ENCODE assay signal across 28 cellular contexts in genomic region chrX:53412441-53412840, GRCh38.
"Had no signal": no experiment of that assay in that cellular context is flagged by ENCODE, and none has a peak within 500 bp of the region (broad histone marks: within the 10 kb centered on the region; RNA-seq: fewer than 3 reads in every experiment).

No MANE protein-coding gene starts in this region.

- H3K9ac ChIP-seq: parathyroid adenoma had no signal

- H3K4me2 ChIP-seq: smooth muscle cell had no signal

- H3K9me3 Mint-ChIP-seq: activated naive CD4-positive, alpha-beta T cell treated with anti-CD3 and anti-CD28 coated beads, Interleukin-2, amount 50 U/mL, for 72 hours; activated T-cell treated with anti-CD3 and anti-CD28 coated beads, Interleukin-2, amount 50 U/mL, for 72 hours; naive thymus-derived CD8-positive, alpha-beta T cell; neural crest cell; stimulated activated naive B cell treated with anti-CD40 and anti-IgM and Interleukin-4, amounts not matched to agents 10 μg/mL and 1 μg/mL and 100 μg/mL, for 72 hours had no signal

- H3K27ac ChIP-seq: breast epithelium, parathyroid adenoma, right atrium auricular region, suprapubic skin, tibial artery, upper lobe of right lung had no signal

- H3K4me1 ChIP-seq: breast epithelium, parathyroid adenoma, right atrium auricular region, suprapubic skin, tibial artery, upper lobe of right lung had no signal

- H3K4me1 Mint-ChIP-seq: neural crest cell had no signal

- H3K36me3 ChIP-seq: breast epithelium had no signal

- H3K9me3 ChIP-seq: breast epithelium, right atrium auricular region, suprapubic skin, tibial artery, upper lobe of right lung had no signal

- ATAC-seq: activated CD4-positive, alpha-beta T cell treated with anti-CD3 and anti-CD28 coated beads for 36 hours; activated naive CD4-positive, alpha-beta T cell treated with anti-CD3 and anti-CD28 coated beads, Interleukin-2, amount 50 U/mL, for 72 hours; activated T-cell treated with anti-CD3 and anti-CD28 coated beads, Interleukin-2, amount 50 U/mL, for 72 hours; esophagus mucosa; left colon; naive thymus-derived CD8-positive, alpha-beta T cell; stimulated activated naive B cell treated with anti-CD40 and anti-IgM and Interleukin-4, amounts not matched to agents 10 μg/mL and 1 μg/mL and 100 μg/mL, for 72 hours; upper lobe of right lung had no signal

- H3K4me3 Mint-ChIP-seq: activated CD4-positive, alpha-beta T cell treated with anti-CD3 and anti-CD28 coated beads for 36 hours; activated T-cell treated with anti-CD3 and anti-CD28 coated beads, Interleukin-2, amount 50 U/mL, for 72 hours; immature natural killer cell; naive thymus-derived CD8-positive, alpha-beta T cell; neural crest cell; stimulated activated naive B cell treated with anti-CD40 and anti-IgM and Interleukin-4, amounts not matched to agents 10 μg/mL and 1 μg/mL and 100 μg/mL, for 72 hours had no signal

- H3K27ac Mint-ChIP-seq: activated CD4-positive, alpha-beta T cell treated with anti-CD3 and anti-CD28 coated beads for 36 hours had no signal

- H2AFZ ChIP-seq: parathyroid adenoma had no signal

- DNase-seq: activated CD4-positive, alpha-beta T cell treated with anti-CD3 and anti-CD28 coated beads for 36 hours; activated CD4-positive, alpha-beta T cell treated with anti-CD3 and anti-CD28 coated beads, Interleukin-2, amount 50 U/mL, for 4 hours; activated CD4-positive, CD25-positive, alpha-beta regulatory T cell; activated naive CD4-positive, alpha-beta T cell; activated T-cell treated with anti-CD3 and anti-CD28 coated beads for 4 hours; activated T-cell treated with anti-CD3 and anti-CD28 coated beads, Interleukin-2, amount 50 U/mL, for 72 hours; central memory CD4-positive, alpha-beta T cell; foreskin fibroblast; head of caudate nucleus; hypothalamus; immature natural killer cell; kidney; left colon; naive thymus-derived CD8-positive, alpha-beta T cell; nucleus accumbens; stimulated activated CD4-positive, alpha-beta T cell treated with anti-CD3 and anti-CD28 coated beads, Interleukin-1b, Interleukin-23, amount 100 ng/mL, for 48 hours; stimulated activated naive B cell treated with anti-CD40 and anti-IgM and Interleukin-4, amounts not matched to agents 10 μg/mL and 1 μg/mL and 100 μg/mL, for 72 hours; T-helper 9 cell; tibial artery; upper lobe of right lung had no signal

- H3K27me3 Mint-ChIP-seq: activated CD4-positive, alpha-beta T cell treated with anti-CD3 and anti-CD28 coated beads for 36 hours; naive thymus-derived CD8-positive, alpha-beta T cell; stimulated activated naive B cell treated with anti-CD40 and anti-IgM and Interleukin-4, amounts not matched to agents 10 μg/mL and 1 μg/mL and 100 μg/mL, for 72 hours had no signal

- H3K27me3 ChIP-seq: breast epithelium, right atrium auricular region, suprapubic skin, tibial artery, upper lobe of right lung had no signal

- H3K4me3 ChIP-seq: breast epithelium, right atrium auricular region, smooth muscle cell, suprapubic skin, tibial artery, upper lobe of right lung had no signal
